In genomic region chrX:54481751-54482150, GRCh38 we compare ENCODE assay signal across 16 cellular contexts. TPM values are rescaled to one million over a fixed set of nuclear protein-coding genes. Genes with fewer than 3 reads are reported as not detected.
DNase-seq lines count a peak whose midpoint lies in the region; ATAC-seq and TF ChIP-seq lines count a peak whose summit lies in the region.
"Had no signal": no experiment of that assay in that cellular context is flagged by ENCODE, and none has a peak within 500 bp of the region (broad histone marks: within the 10 kb centered on the region; RNA-seq: fewer than 3 reads in every experiment).

No MANE protein-coding gene starts in this region.

- no peak overlapping the region for H3K27ac ChIP-seq in substantia nigra (ENCODE audit: low read depth, low read length, poor library complexity, severe bottlenecking)
- H3K27ac ChIP-seq in esophagus squamous epithelium: peak overlapping the region in 2 of 4 donors; percentile 21 to 83
- H3K27ac ChIP-seq: C4-2B, psoas muscle had no signal

- TF ChIP-seq CTCF in fibroblast of the aortic adventitia (IDR thresholded peaks at IDR 0.05; ENCODE audit: insufficient read depth, low read length) (peak; percentile 20), osteocyte (IDR thresholded peaks at IDR 0.05) (no peak), esophagus squamous epithelium (IDR thresholded peaks at IDR 0.05) (no peak)

- H3K27me3 Mint-ChIP-seq in osteocyte (ENCODE audit: unreplicated experiment): no peaks in the 10 kb centered on the region
- H3K27me3 Mint-ChIP-seq: activated CD4-positive, alpha-beta T cell treated with anti-CD3 and anti-CD28 coated beads for 36 hours had no signal

- H3K27ac Mint-ChIP-seq in osteocyte (ENCODE audit: unreplicated experiment): peak overlapping the region; percentile 97
- H3K27ac Mint-ChIP-seq: activated CD4-positive, alpha-beta T cell treated with anti-CD3 and anti-CD28 coated beads for 36 hours had no signal

- H3K4me1 Mint-ChIP-seq in osteocyte (ENCODE audit: unreplicated experiment): peaks cover 45% of the 10 kb centered on the region
- H3K4me1 Mint-ChIP-seq: activated CD4-positive, alpha-beta T cell treated with anti-CD3 and anti-CD28 coated beads for 36 hours had no signal

- DNase-seq in EH (ENCODE audit: low read depth): peak; percentile 7
- no peak for DNase-seq in fibroblast of the aortic adventitia (ENCODE audit: low read depth)
- no peak for DNase-seq in osteocyte (ENCODE audit: extremely low spot score, unreplicated experiment)
- DNase-seq in DMS79 treated with DMSO at 0.1 percent for 48 hours (lab: John Stamatoyannopoulos, UW): no peak
- no peak for DNase-seq in substantia nigra (lab: John Stamatoyannopoulos, UW)
- no peak for DNase-seq in esophagus squamous epithelium (lab: John Stamatoyannopoulos, UW)
- DNase-seq: activated CD4-positive, alpha-beta T cell treated with anti-CD3 and anti-CD28 coated beads for 36 hours; activated T-cell treated with anti-CD3 and anti-CD28 coated beads for 4 hours; cortex of kidney; NCI-H1417 treated with DMSO at 0.1 percent for 48 hours; NCI-H446 had no signal

- H3K4me3 ChIP-seq in fibroblast of the aortic adventitia (ENCODE audit: low read depth, low read length) (no peak overlapping the region), esophagus squamous epithelium (no peak overlapping the region)
- H3K4me3 ChIP-seq: psoas muscle had no signal

- peaks cover 11% of the 10 kb centered on the region for H3K9me3 Mint-ChIP-seq in osteocyte (ENCODE audit: unreplicated experiment)

- H3K4me3 Mint-ChIP-seq in osteocyte (ENCODE audit: unreplicated experiment): peak overlapping the region; percentile 33
- H3K4me3 Mint-ChIP-seq: activated CD4-positive, alpha-beta T cell treated with anti-CD3 and anti-CD28 coated beads for 36 hours had no signal

- no peaks in the 10 kb centered on the region for H3K36me3 ChIP-seq in esophagus squamous epithelium

- TF ChIP-seq POLR2A in GM18505 (IDR thresholded peaks at IDR 0.05; ENCODE audit: borderline replicate concordance, extremely low read depth, insufficient read depth, insufficient read length) (no peak), esophagus squamous epithelium (IDR thresholded peaks at IDR 0.05) (no peak)

- 64 to 69% methylated on average over 4 to 5 of the region's 5 CpGs for WGBS in esophagus squamous epithelium, 2 donors

- H3K36me3 Mint-ChIP-seq in osteocyte (ENCODE audit: unreplicated experiment): no peaks in the 10 kb centered on the region

- no peaks in the 10 kb centered on the region for H3K9me3 ChIP-seq in esophagus squamous epithelium
- H3K9me3 ChIP-seq: psoas muscle had no signal

- intact Hi-C loops in esophagus squamous epithelium (cut with DNase I): no loop called here

- peaks cover 12 to 33% (median 19%) of the 10 kb centered on the region in 3 donors for H3K4me1 ChIP-seq in esophagus squamous epithelium
- H3K4me1 ChIP-seq: psoas muscle had no signal

- no peaks in the 10 kb centered on the region for H3K27me3 ChIP-seq in esophagus squamous epithelium

- ATAC-seq in SK-N-SH treated with all-trans-retinoic acid at 6 μM for 48 hours (peak; percentile 34), GM18505 (IDR thresholded peaks at IDR 0.05; ENCODE audit: unreplicated experiment) (no peak)
- ATAC-seq: activated CD4-positive, alpha-beta T cell treated with anti-CD3 and anti-CD28 coated beads for 36 hours had no signal

TF ChIP-seq in SK-N-SH treated with all-trans-retinoic acid at 6 μM for 48 hours, 23 proteins besides CTCF, POLR2A, EP300 and RAD21:
- TF ChIP-seq PPARA (CRISPR knock-in tag; IDR thresholded peaks at IDR 0.05; ENCODE audit: borderline replicate concordance): no peak
- no peak for TF ChIP-seq ZNF70 (CRISPR knock-in tag; IDR thresholded peaks at IDR 0.05)
- TF ChIP-seq GLIS3 (CRISPR knock-in tag; IDR thresholded peaks at IDR 0.05): no peak
- no peak for TF ChIP-seq CREB5 (CRISPR knock-in tag; IDR thresholded peaks at IDR 0.05; ENCODE audit: low read depth)
- TF ChIP-seq SNAI2 (CRISPR knock-in tag; IDR thresholded peaks at IDR 0.05): no peak
- no peak for TF ChIP-seq POU6F1 (CRISPR knock-in tag; IDR thresholded peaks at IDR 0.05; ENCODE audit: borderline replicate concordance, low read depth)
- TF ChIP-seq ZNF565 (CRISPR knock-in tag; conservative IDR thresholded peaks at IDR 0.05; ENCODE audit: low read depth): no peak
- no peak for TF ChIP-seq BACH2 (CRISPR knock-in tag; IDR thresholded peaks at IDR 0.05; ENCODE audit: borderline replicate concordance)
- no peak for TF ChIP-seq ZNF8 (CRISPR knock-in tag; IDR thresholded peaks at IDR 0.05)
- TF ChIP-seq ESRRG (CRISPR knock-in tag; IDR thresholded peaks at IDR 0.05): no peak
- no peak for TF ChIP-seq PATZ1 (CRISPR knock-in tag; IDR thresholded peaks at IDR 0.05; ENCODE audit: borderline replicate concordance)
- no peak for TF ChIP-seq RARB (CRISPR knock-in tag; IDR thresholded peaks at IDR 0.05)
- no peak for TF ChIP-seq ZFP3 (CRISPR knock-in tag; IDR thresholded peaks at IDR 0.05)
- no peak for TF ChIP-seq ZFP30 (CRISPR knock-in tag; IDR thresholded peaks at IDR 0.05)
- no peak for TF ChIP-seq CSRNP3 (CRISPR knock-in tag; IDR thresholded peaks at IDR 0.05)
- no peak for TF ChIP-seq ARNTL (CRISPR knock-in tag; IDR thresholded peaks at IDR 0.05; ENCODE audit: borderline replicate concordance, low read depth)

RNA-seq across cellular contexts. Expression of gene FGD1, which starts 14.3 kb away (rescaled TPM):
- total RNA-seq in fibroblast of the aortic adventitia (ENCODE audit: low replicate concordance): 11.1 and 11.9 TPM in 2 replicates
- 29.0 and 29.5 TPM in 2 replicates for total RNA-seq in osteocyte
- total RNA-seq in esophagus squamous epithelium: 1 to 10 TPM; 4.4 to 7.5 (median 5.5) TPM
- total RNA-seq: T-helper 1 cell treated with Interleukin-12 subunit alpha and Interleukin-12 subunit beta and Interleukin-4 antibody, amounts not matched to agents 30 ng/mL and 1 ng/mL, for 36 hours had no signal

RNA-seq across cellular contexts. Expression of gene TSR2, which starts 41.5 kb away (rescaled TPM):
- total RNA-seq in fibroblast of the aortic adventitia (ENCODE audit: low replicate concordance): 12.2 and 28.6 TPM in 2 replicates
- 25.2 and 29.1 TPM in 2 replicates for total RNA-seq in osteocyte
- total RNA-seq in esophagus squamous epithelium: 10 to 100 TPM; 10.7 to 19.8 (median 14.7) TPM

RNA-seq across cellular contexts. Expression of gene GNL3L, which starts 48.3 kb away (rescaled TPM):
- total RNA-seq in fibroblast of the aortic adventitia (ENCODE audit: low replicate concordance) (27.1 and 46.3 TPM in 2 replicates), osteocyte (53.6 and 53.8 TPM in 2 replicates), esophagus squamous epithelium (10 to 100 TPM; 21.2 to 34.8 (median 24.4) TPM)
